10 cellular contexts compared by ENCODE assay signal in the genomic region with DNA sequence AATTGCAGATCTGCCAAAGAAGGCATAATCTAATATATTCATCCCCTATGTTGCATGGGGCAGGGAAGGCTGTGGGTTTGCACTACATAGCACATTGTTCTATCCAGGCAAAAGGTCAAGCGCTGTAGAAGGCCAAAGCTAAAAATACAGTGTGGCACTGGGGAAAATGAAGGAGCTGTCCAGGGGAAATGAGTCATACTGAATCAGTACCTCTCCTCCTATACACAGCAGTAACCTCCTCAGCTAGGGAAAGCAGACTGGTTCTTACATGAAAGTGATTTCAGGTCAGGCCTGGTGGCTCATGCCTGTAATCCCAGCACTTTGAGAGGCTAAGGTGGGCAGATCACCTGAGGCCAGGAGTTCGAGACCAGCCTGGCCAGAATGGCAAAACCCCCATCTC. TPM values are rescaled to one million over a fixed set of nuclear protein-coding genes. Genes with fewer than 3 reads are reported as not detected.
DNase-seq lines count a peak whose midpoint lies in the region; ATAC-seq and TF ChIP-seq lines count a peak whose summit lies in the region.
"Had no signal": no experiment of that assay in that cellular context is flagged by ENCODE, and none has a peak within 500 bp of the region (broad histone marks: within the 10 kb centered on the region; RNA-seq: fewer than 3 reads in every experiment).

No MANE protein-coding gene starts in this region.

- H3K4me1 ChIP-seq in PC-9 (replicated peaks; ENCODE audit: insufficient read depth) = peaks cover 11% of the 10 kb centered on the region

- H3F3A ChIP-seq in PC-9 (ENCODE audit: insufficient read depth, low read depth) = peaks cover 6% of the 10 kb centered on the region; the same call in 1 of the 2 replicates

- no peaks in the 10 kb centered on the region for H3K79me2 ChIP-seq in PC-9 (ENCODE audit: low read depth)

- H3K27me3 Mint-ChIP-seq in neural crest cell (ENCODE audit: low read depth) (no peaks in the 10 kb centered on the region), immature natural killer cell (ENCODE audit: low read depth in 3 of 3) (peaks cover 0 to 13% (median 4%) of the 10 kb centered on the region in 3 donors)

- no peaks in the 10 kb centered on the region for H3K27me3 ChIP-seq in PC-9 (ENCODE audit: insufficient read depth, low read depth)

- no peak overlapping the region for H3K4me3 Mint-ChIP-seq in neural crest cell
- no peak overlapping the region for H3K4me3 Mint-ChIP-seq in immature natural killer cell

- no peaks in the 10 kb centered on the region for H3K9me2 ChIP-seq in PC-9 (ENCODE audit: insufficient read depth)

- no peak overlapping the region for H2AFZ ChIP-seq in PC-9

- POLR2A ChIA-PET in PC-9 (lab: Charles Lee; ENCODE audit: unreplicated experiment) = interaction anchor here (0.6 kb wide), 1 partner anchor 31 kb away, joined by 3 read pairs; a partner anchor contains a TSS

- no peaks in the 10 kb centered on the region for H4K20me1 ChIP-seq in PC-9 (ENCODE audit: insufficient read depth)

- no peaks in the 10 kb centered on the region for H3K9me3 ChIP-seq in PC-9 (ENCODE audit: insufficient read depth, low read depth)

- H3K36me3 ChIP-seq in PC-9 (ENCODE audit: low read depth) = no peaks in the 10 kb centered on the region

- no TSS peak for BruUV-seq in PC-9 (replicated peaks; lab: Mats Ljungman, UMichigan)

- no peak for TF ChIP-seq CTCF in PC-9 (conservative IDR thresholded peaks at IDR 0.05)
- TF ChIP-seq CTCF in epithelial cell of proximal tubule (conservative IDR thresholded peaks at IDR 0.05; ENCODE audit: low read depth, low read length) = no peak
- TF ChIP-seq CTCF in neural crest cell (conservative IDR thresholded peaks at IDR 0.05) = no peak

- no peak for ATAC-seq in HG02852 (IDR thresholded peaks at IDR 0.05; ENCODE audit: unreplicated experiment)

- peak; percentile 90 for DNase-seq in Caki2 (ENCODE audit: low read depth)
- DNase-seq in PC-9 = peak; percentile 58 to 83
- DNase-seq in epithelial cell of proximal tubule (ENCODE audit: low read depth) = peak; percentile 95
- DNase-seq in neural crest cell (ENCODE audit: low read depth, low spot score) = no peak
- DNase-seq in KBM-7 = no peak
- no peak for DNase-seq in central memory CD4-positive, alpha-beta T cell
- no peak for DNase-seq in immature natural killer cell
- DNase-seq: activated CD4-positive, alpha-beta T cell treated with anti-CD3 and anti-CD28 coated beads, Interleukin-2, amount 50 U/mL, for 4 hours had no signal

- peak overlapping the region; percentile 37 for H3K27ac Mint-ChIP-seq in neural crest cell (ENCODE audit: unreplicated experiment)
- no peak overlapping the region for H3K27ac Mint-ChIP-seq in immature natural killer cell

- CTCF ChIA-PET in PC-9 (lab: Charles Lee) = interaction anchor here (1.1 kb wide), 1 partner anchor 16 kb away, joined by 4 read pairs; no protein-coding TSS in a partner anchor

- intact Hi-C loops in PC-9 (cut with micrococcal nuclease; ENCODE audit: unreplicated experiment) = no loop called here

- H3K4me1 Mint-ChIP-seq in neural crest cell (peaks cover 19% of the 10 kb centered on the region), immature natural killer cell (no peaks in the 10 kb centered on the region)

- in situ Hi-C loops in Caki2 (cut with HindIII; ENCODE audit: low pct_unique_long_range_greater_than_20kb, low sequenced_read_pairs) = no loop called here
- in situ Hi-C loops in KBM-7 (cut with MboI; ENCODE audit: low pct_unique_long_range_greater_than_20kb, low sequenced_read_pairs) = loop anchor here (25.0 kb wide), 1 partner anchor 375 kb away; a partner anchor contains a TSS

- H3K4me3 ChIP-seq in PC-9 (no peak overlapping the region), epithelial cell of proximal tubule (ENCODE audit: low read depth, low read length) (no peak overlapping the region)

- peak overlapping the region; percentile 58 for H3K27ac ChIP-seq in PC-9
- H3K27ac ChIP-seq: HL-60 had no signal

- 0 out of 2 replicates have a peak overlapping the region, but pooled peaks have one; percentile 5 for H3K4me2 ChIP-seq in PC-9

- H3K9me3 Mint-ChIP-seq in neural crest cell (no peaks in the 10 kb centered on the region), immature natural killer cell (no peaks in the 10 kb centered on the region)

- no peaks in the 10 kb centered on the region for H3K36me3 Mint-ChIP-seq in neural crest cell (ENCODE audit: low read depth)
- no peaks in the 10 kb centered on the region for H3K36me3 Mint-ChIP-seq in immature natural killer cell

RNA-seq across cellular contexts. Expression of a gene that starts 31.0 kb away (rescaled TPM):
- 13.2 and 23.3 TPM in 2 replicates for total RNA-seq in Caki2 (2014; rRNA removed; shearing (Covaris generic); ENCODE audit: low replicate concordance)
- total RNA-seq in PC-9 (2021) (15.6 and 15.9 TPM in 2 replicates), epithelial cell of proximal tubule (20.5 and 25.0 TPM in 2 replicates), neural crest cell (24.1 and 25.0 TPM in 2 replicates)
- 10 to 100 TPM; 17.9 to 21.9 (median 18.9) TPM for polyA plus RNA-seq in immature natural killer cell

Comparison
In these comparisons a context has a peak if more than half of its experiments do, and no peak if none do; other contexts are left out.
1. DNase-seq: peak in Caki2 (single experiment), PC-9 (2 of 2) and epithelial cell of proximal tubule (single experiment); none in neural crest cell (single experiment), KBM-7 (single experiment), central memory CD4-positive, alpha-beta T cell (single experiment) and immature natural killer cell (0 of 3).